ENCODE assay signal across 1 cellular context in genomic region chr13:113183450-113184129, GRCh38.
TF ChIP-seq lines count a peak whose summit lies in the region.

No MANE protein-coding gene starts in this region.

TF ChIP-seq in HepG2, 621 proteins besides CTCF, POLR2A, EP300 and RAD21 (continued from another document and continues in another):
- TF ChIP-seq ZBTB49 (CRISPR knock-in tag; IDR thresholded peaks at IDR 0.05; ENCODE audit: borderline replicate concordance) (no peak), HNRNPL (IDR thresholded peaks at IDR 0.05; ENCODE audit: low read depth, low read length) (no peak), HBP1 (CRISPR knock-in tag; IDR thresholded peaks at IDR 0.05; ENCODE audit: low read depth) (no peak), ZSCAN12 (CRISPR knock-in tag; IDR thresholded peaks at IDR 0.05) (no peak), ZSCAN30 (CRISPR knock-in tag; IDR thresholded peaks at IDR 0.05) (no peak), RAD51 (IDR thresholded peaks at IDR 0.05; ENCODE audit: borderline replicate concordance) (no peak), NKX3-1 (CRISPR knock-in tag; IDR thresholded peaks at IDR 0.05) (no peak), ZNF224 (CRISPR knock-in tag; IDR thresholded peaks at IDR 0.05) (no peak), ZNF143 (CRISPR knock-in tag; IDR thresholded peaks at IDR 0.05) (no peak), RFX5 (IDR thresholded peaks at IDR 0.05; ENCODE audit: low read depth, low read length) (no peak), TP53 (CRISPR knock-in tag; conservative IDR thresholded peaks at IDR 0.05) (no peak), ZIK1 (CRISPR knock-in tag; IDR thresholded peaks at IDR 0.05; ENCODE audit: borderline replicate concordance, low read depth) (no peak), DDIT3 (CRISPR knock-in tag; IDR thresholded peaks at IDR 0.05) (no peak), ZNF564 (CRISPR knock-in tag; IDR thresholded peaks at IDR 0.05) (no peak), TRIM22 (IDR thresholded peaks at IDR 0.05) (no peak), ZNF460 (CRISPR knock-in tag; IDR thresholded peaks at IDR 0.05; ENCODE audit: borderline replicate concordance) (no peak), ATM (IDR thresholded peaks at IDR 0.05; ENCODE audit: borderline replicate concordance) (no peak), ZZZ3 (CRISPR knock-in tag; IDR thresholded peaks at IDR 0.05; ENCODE audit: borderline replicate concordance) (no peak), JUNB (CRISPR knock-in tag; IDR thresholded peaks at IDR 0.05; ENCODE audit: borderline replicate concordance) (no peak), ZNF318 (CRISPR knock-in tag; IDR thresholded peaks at IDR 0.05) (no peak), ZNF503 (CRISPR knock-in tag; IDR thresholded peaks at IDR 0.05) (0 out of 2 replicates have a peak, but pooled peaks have one; percentile 48), ZEB1 (IDR thresholded peaks at IDR 0.05; ENCODE audit: insufficient replicate concordance, low read depth) (peak; percentile 29), ELK4 (CRISPR knock-in tag; IDR thresholded peaks at IDR 0.05; ENCODE audit: borderline replicate concordance) (no peak), ZNF382 (CRISPR knock-in tag; IDR thresholded peaks at IDR 0.05; ENCODE audit: borderline replicate concordance) (no peak), CREBL2 (CRISPR knock-in tag; IDR thresholded peaks at IDR 0.05; ENCODE audit: borderline replicate concordance) (no peak), KLF11 (CRISPR knock-in tag; IDR thresholded peaks at IDR 0.05) (no peak), BCL6 (CRISPR knock-in tag; IDR thresholded peaks at IDR 0.05) (peak; percentile 63), ZNF563 (CRISPR knock-in tag; IDR thresholded peaks at IDR 0.05) (0 out of 2 replicates have a peak, but pooled peaks have one; percentile 41), CHD2 (IDR thresholded peaks at IDR 0.05; ENCODE audit: low read depth, low read length) (no peak), ZNF780A (CRISPR knock-in tag; IDR thresholded peaks at IDR 0.05) (no peak), ZNF83 (CRISPR knock-in tag; IDR thresholded peaks at IDR 0.05; ENCODE audit: borderline replicate concordance) (no peak), GABPA (IDR thresholded peaks at IDR 0.05; ENCODE audit: low read depth, low read length) (no peak), GABPA (CRISPR knock-in tag; IDR thresholded peaks at IDR 0.05; ENCODE audit: low read depth) (no peak), ZNF552 (CRISPR knock-in tag; IDR thresholded peaks at IDR 0.05; ENCODE audit: borderline replicate concordance) (no peak), TEAD2 (CRISPR knock-in tag; IDR thresholded peaks at IDR 0.05) (no peak), MTA1 (CRISPR knock-in tag; IDR thresholded peaks at IDR 0.05; ENCODE audit: borderline replicate concordance) (no peak), TRIM24 (CRISPR knock-in tag; IDR thresholded peaks at IDR 0.05) (no peak), SRSF4 (IDR thresholded peaks at IDR 0.05; ENCODE audit: low read depth, low read length, poor library complexity, severe bottlenecking) (no peak), SNAPC4 (CRISPR knock-in tag; IDR thresholded peaks at IDR 0.05) (no peak)
